In genomic region chr7:90347759-90348158, GRCh38 we compare ENCODE assay signal across 9 cellular contexts. TPM values are rescaled to one million over a fixed set of nuclear protein-coding genes. Genes with fewer than 3 reads are reported as not detected.
DNase-seq lines count a peak whose midpoint lies in the region; ATAC-seq and TF ChIP-seq lines count a peak whose summit lies in the region.
"Had no signal": no experiment of that assay in that cellular context is flagged by ENCODE, and none has a peak within 500 bp of the region (broad histone marks: within the 10 kb centered on the region; RNA-seq: fewer than 3 reads in every experiment).

No MANE protein-coding gene starts in this region.

- H3K27ac ChIP-seq in GM23338 (ENCODE audit: low read depth) (no peak overlapping the region), ectodermal cell (ENCODE audit: insufficient read depth, low read depth, low read length, poor library complexity, severe bottlenecking) (no peak overlapping the region), parathyroid adenoma (no peak overlapping the region)

- no peaks in the 10 kb centered on the region for H3K4me1 ChIP-seq in GM23338 (ENCODE audit: insufficient read depth)
- H3K4me1 ChIP-seq in ectodermal cell (ENCODE audit: control insufficient read depth, insufficient read depth, low read length), result no peaks in the 10 kb centered on the region
- peaks cover 6% of the 10 kb centered on the region for H3K4me1 ChIP-seq in parathyroid adenoma

- no peak for DNase-seq in GM23338 (ENCODE audit: low spot score)
- DNase-seq in NOMO-1 (lab: John Stamatoyannopoulos, UW; ENCODE audit: unreplicated experiment in 2 of 2), result peak; percentile 65 to 88
- DNase-seq in CD14-positive monocyte (ENCODE audit: low spot score), result no peak
- no peak for DNase-seq in NCI-H1092 treated with DMSO at 0.1 percent for 48 hours (lab: John Stamatoyannopoulos, UW)
- DNase-seq: activated CD4-positive, CD25-positive, alpha-beta regulatory T cell treated with anti-CD3 and anti-CD28 coated beads, Interleukin-2, amount 50 U/mL, for 72 hours; stimulated activated naive CD4-positive, alpha-beta T cell treated with Interleukin-2 at 50 U/mL for 16 hours had no signal

- H3K27me3 Mint-ChIP-seq in GM23338 (ENCODE audit: insufficient read depth, low read depth, poor library complexity) (peaks cover 6% of the 10 kb centered on the region), CD14-positive monocyte (ENCODE audit: low read depth in 3 of 3) (peaks cover 0 to 2% (median 0%) of the 10 kb centered on the region in 3 donors)

- 0 out of 2 replicates have a peak, but pooled peaks cover 13% of the 10 kb centered on the region for H4K20me1 ChIP-seq in GM23338 (replicated peaks; ENCODE audit: insufficient read depth)

- peaks cover 9% of the 10 kb centered on the region; the same call in 2 of the 3 replicates for H3K4me1 Mint-ChIP-seq in GM23338
- H3K4me1 Mint-ChIP-seq in CD14-positive monocyte, result peaks cover 15% of the 10 kb centered on the region

- no peak for TF ChIP-seq CTCF in GM23338 (conservative IDR thresholded peaks at IDR 0.05; ENCODE audit: low read depth in 2 of 2)
- no peak for TF ChIP-seq CTCF in parathyroid adenoma (IDR thresholded peaks at IDR 0.05)
- no peak for TF ChIP-seq CTCF in CD14-positive monocyte (IDR thresholded peaks at IDR 0.05)

- no peaks in the 10 kb centered on the region for H3F3A ChIP-seq in GM23338 (replicated peaks; ENCODE audit: low read depth)

- H3K9me2 ChIP-seq in GM23338 (ENCODE audit: insufficient read depth), result no peaks in the 10 kb centered on the region

- H3K4me3 ChIP-seq in GM23338, result peak overlapping the region; percentile 83
- H3K4me3 ChIP-seq in ectodermal cell (ENCODE audit: insufficient read depth, low read depth, low read length), result peak overlapping the region; percentile 91
- H3K4me3 ChIP-seq in parathyroid adenoma (ENCODE audit: low read depth, low read length), result peak overlapping the region; percentile 99

- intact Hi-C loops in CD14-positive monocyte (cut with micrococcal nuclease), result loop anchor here (5.0 to 10.0 kb wide), 2 partner anchors 103 to 165 kb away; partner anchors contain the start of gene CFAP69 (in 2 of the 2)

- no peak overlapping the region for H3K9ac ChIP-seq in parathyroid adenoma

- H3K9me3 Mint-ChIP-seq in GM23338 (no peaks in the 10 kb centered on the region), CD14-positive monocyte (peaks cover 10 to 20% (median 14%) of the 10 kb centered on the region in 7 donors)

- H2AFZ ChIP-seq in GM23338, result no peak overlapping the region
- H2AFZ ChIP-seq in parathyroid adenoma, result no peak overlapping the region

- H3K36me3 Mint-ChIP-seq in GM23338 (ENCODE audit: low read depth), result peaks cover 2% of the 10 kb centered on the region; the same call in 1 of the 3 replicates
- peaks cover 11 to 29% of the 10 kb centered on the region in 2 donors for H3K36me3 Mint-ChIP-seq in CD14-positive monocyte

- 94% methylated on average over 4 of the region's 4 CpGs for WGBS in ectodermal cell, 2 experiments

- H3K9me3 ChIP-seq in ectodermal cell (ENCODE audit: control insufficient read depth, low read length) (no peaks in the 10 kb centered on the region), parathyroid adenoma (ENCODE audit: control insufficient read depth, low read length) (no peaks in the 10 kb centered on the region)

- ATAC-seq in GM23338, result no peak
- no peak for ATAC-seq in GM19351 (IDR thresholded peaks at IDR 0.05; ENCODE audit: unreplicated experiment)

- H3K36me3 ChIP-seq in GM23338 (ENCODE audit: insufficient read depth) (no peaks in the 10 kb centered on the region), ectodermal cell (ENCODE audit: control insufficient read depth, insufficient read depth, low read length) (no peaks in the 10 kb centered on the region), parathyroid adenoma (ENCODE audit: control insufficient read depth, insufficient read depth, low read length) (no peaks in the 10 kb centered on the region)

- H3K27me3 ChIP-seq in GM23338 (ENCODE audit: insufficient read depth) (no peaks in the 10 kb centered on the region), ectodermal cell (ENCODE audit: control insufficient read depth, insufficient read depth, low read length, poor library complexity, severe bottlenecking) (no peaks in the 10 kb centered on the region), parathyroid adenoma (ENCODE audit: control insufficient read depth, insufficient read depth, low read length) (no peaks in the 10 kb centered on the region)

- peak overlapping the region; percentile 95 for H3K4me3 Mint-ChIP-seq in GM23338
- no peak overlapping the region for H3K4me3 Mint-ChIP-seq in CD14-positive monocyte

- peak overlapping the region; percentile 91 for H3K4me2 ChIP-seq in GM23338
- H3K4me2 ChIP-seq in parathyroid adenoma (ENCODE audit: low read length), result peak overlapping the region; percentile 98

- no peak overlapping the region for H3K27ac Mint-ChIP-seq in GM23338
- H3K27ac Mint-ChIP-seq in CD14-positive monocyte, result no peak overlapping the region

- H3K79me2 ChIP-seq in GM23338 (replicated peaks; ENCODE audit: insufficient read depth) (peaks cover 55% of the 10 kb centered on the region), parathyroid adenoma (peaks cover 17% of the 10 kb centered on the region)

TF ChIP-seq in GM23338, 12 proteins besides CTCF, POLR2A, EP300 and RAD21:
- no peak for TF ChIP-seq EZH2 (IDR thresholded peaks at IDR 0.05; ENCODE audit: low read depth, unreplicated experiment)
- TF ChIP-seq NANOG (IDR thresholded peaks at IDR 0.05; ENCODE audit: borderline replicate concordance), result no peak
- TF ChIP-seq JUNB (IDR thresholded peaks at IDR 0.05; ENCODE audit: unreplicated experiment), result no peak

RNA-seq across cellular contexts. Expression of gene GTPBP10, which starts 1.2 kb away (rescaled TPM):
- 15.1 and 20.5 TPM in 2 replicates for total RNA-seq in GM23338 (2014; rRNA removed; shearing (Covaris generic))
- polyA plus RNA-seq in GM23338 (2016; fragmentation: Nextera tagmentation; extraction: Ambion mirVana) (17.9 and 23.0 TPM in 2 replicates), CD14-positive monocyte (10 to 100 TPM; 10.4 to 12.2 TPM)
- polyA plus RNA-seq in ectodermal cell (2013, experiment 1 of 4), result 16.2 TPM
- polyA plus RNA-seq in ectodermal cell (2013, experiment 2 of 4), result 17.4 TPM
- 15.3 TPM for polyA plus RNA-seq in ectodermal cell (2013, experiment 3 of 4)
- 16.5 TPM for polyA plus RNA-seq in ectodermal cell (2013, experiment 4 of 4)

RNA-seq across cellular contexts. Expression of gene FAM237B, which starts 26.7 kb away (rescaled TPM):
- total RNA-seq in GM23338 (2014; rRNA removed; shearing (Covaris generic)), result 0.07 TPM in 1 of 2 replicates, not detected in the other
- polyA plus RNA-seq in GM23338 (2016; fragmentation: Nextera tagmentation; extraction: Ambion mirVana) (0.13 TPM in 1 of 2 replicates, not detected in the other), CD14-positive monocyte (not detected)
- not detected for polyA plus RNA-seq in ectodermal cell (2013, experiment 1 of 4)
- polyA plus RNA-seq in ectodermal cell (2013, experiment 2 of 4), result not detected
- not detected for polyA plus RNA-seq in ectodermal cell (2013, experiment 3 of 4)
- polyA plus RNA-seq in ectodermal cell (2013, experiment 4 of 4), result not detected

RNA-seq across cellular contexts. Expression of gene CLDN12, which starts 55.5 kb away (rescaled TPM):
- total RNA-seq in GM23338 (2014; rRNA removed; shearing (Covaris generic)), result 48.5 and 52.1 TPM in 2 replicates
- polyA plus RNA-seq in GM23338 (2016; fragmentation: Nextera tagmentation; extraction: Ambion mirVana), result 16.3 and 16.6 TPM in 2 replicates
- 50.0 TPM for polyA plus RNA-seq in ectodermal cell (2013, experiment 1 of 4)
- polyA plus RNA-seq in ectodermal cell (2013, experiment 2 of 4), result 54.4 TPM
- polyA plus RNA-seq in ectodermal cell (2013, experiment 3 of 4), result 42.5 TPM
- polyA plus RNA-seq in ectodermal cell (2013, experiment 4 of 4), result 50.6 TPM
- under 1 TPM; 0.32 to 0.60 TPM for polyA plus RNA-seq in CD14-positive monocyte

Comparison
In these comparisons a context has a peak if more than half of its experiments do, and no peak if none do; other contexts are left out.
1. DNase-seq: peak in NOMO-1 (2 of 2); none in GM23338 (single experiment), CD14-positive monocyte (single experiment) and NCI-H1092 treated with DMSO at 0.1 percent for 48 hours (single experiment).
2. RNA of gene CLDN12, which starts 55.5 kb away (polyA plus RNA-seq): 16.3 to 16.6 TPM in GM23338; 0.32 to 0.60 TPM in CD14-positive monocyte; every median in the first group is over 10 times any median in the second.
3. Peak in every context shown above with its lines, with median percentiles within 50 percentile points of each other: H3K4me3 ChIP-seq.